In genomic region chr2:225030893-225031292, GRCh38 we compare ENCODE assay signal across 25 cellular contexts. TPM values are rescaled to one million over a fixed set of nuclear protein-coding genes. Genes with fewer than 3 reads are reported as not detected.
DNase-seq lines count a peak whose midpoint lies in the region; ATAC-seq and TF ChIP-seq lines count a peak whose summit lies in the region.
"Had no signal": no experiment of that assay in that cellular context is flagged by ENCODE, and none has a peak within 500 bp of the region (broad histone marks: within the 10 kb centered on the region; RNA-seq: fewer than 3 reads in every experiment).

No MANE protein-coding gene starts in this region.

- TF ChIP-seq CTCF in activated CD8-positive, alpha-beta T cell treated with anti-CD3 and anti-CD28 coated beads for 36 hours (IDR thresholded peaks at IDR 0.05), result no peak
- TF ChIP-seq CTCF in Loucy (conservative IDR thresholded peaks at IDR 0.05; ENCODE audit: low read length) (no peak), dorsolateral prefrontal cortex (IDR thresholded peaks at IDR 0.05 in 54 of 56, conservative IDR thresholded peaks at IDR 0.05 in 2 of 56; ENCODE audit: low read depth in 1 of 56, partially characterized antibody in 56 of 56) (no peak)

- no peak for DNase-seq in activated CD8-positive, alpha-beta T cell treated with anti-CD3 and anti-CD28 coated beads for 36 hours
- no peak for DNase-seq in activated CD8-positive, alpha-beta T cell treated with anti-CD3 and anti-CD28 coated beads, Interleukin-2, amount 10 ng/mL, durations not matched to agents 7 days and 5 days
- no peak for DNase-seq in dorsolateral prefrontal cortex
- DNase-seq in stimulated activated naive CD8-positive, alpha-beta T cell treated with anti-CD3 and anti-CD28 coated beads, Interleukin-15, Interleukin-2, amounts not matched to agents 100 U/mL and 50 U/mL, for 24 hours, result no peak
- no peak for DNase-seq in SIG-M5 treated with dmso at 0.1 percent for 504 hours (lab: John Stamatoyannopoulos, UW; ENCODE audit: unreplicated experiment)
- DNase-seq: activated CD8-positive, alpha-beta memory T cell treated with anti-CD3 and anti-CD28 coated beads for 24 hours; activated T-cell treated with anti-CD3 and anti-CD28 coated beads, Interleukin-2, amount 50 U/mL, for 1 hour; gastrocnemius medialis; H9; left cardiac atrium; mammary epithelial cell; NCI-H1105; NCI-H2029 treated with DMSO at 0.1 percent for 48 hours; NCI-H69; SIG-M5; stimulated activated naive CD4-positive, alpha-beta T cell treated with Interleukin-2 at 50 U/mL for 16 hours; tibial artery had no signal

- H3K4me3 ChIP-seq in Loucy (ENCODE audit: low read length, poor library complexity, severe bottlenecking) (no peak overlapping the region), dorsolateral prefrontal cortex (no peak overlapping the region)
- H3K4me3 ChIP-seq: gastrocnemius medialis, hepatocyte, prostate gland, tibial artery had no signal

- peaks cover 60% of the 10 kb centered on the region for H3K4me1 ChIP-seq in Loucy (ENCODE audit: insufficient read depth, low read length, poor library complexity, severe bottlenecking)
- H3K4me1 ChIP-seq: gastrocnemius medialis, prostate gland had no signal

- intact Hi-C loops in activated CD8-positive, alpha-beta T cell treated with anti-CD3 and anti-CD28 coated beads for 36 hours (cut with micrococcal nuclease), result no loop called here
- intact Hi-C loops in dorsolateral prefrontal cortex (cut with DNase I), result no loop called here

- H3K4me2 ChIP-seq in Loucy (ENCODE audit: low read depth, low read length, poor library complexity, severe bottlenecking), result peak overlapping the region; percentile 50
- H3K4me2 ChIP-seq: hepatocyte had no signal

- no peak overlapping the region for H2AFZ ChIP-seq in Loucy (ENCODE audit: low read length)
- H2AFZ ChIP-seq: hepatocyte had no signal

- no peaks in the 10 kb centered on the region for H3K9me3 ChIP-seq in Loucy (ENCODE audit: insufficient read depth, low read depth, low read length)
- H3K9me3 ChIP-seq: gastrocnemius medialis, neutrophil, prostate gland, tibial artery had no signal

- no peaks in the 10 kb centered on the region for H3K27me3 ChIP-seq in Loucy (ENCODE audit: insufficient read depth, low read length, poor library complexity, severe bottlenecking)
- no peaks in the 10 kb centered on the region for H3K27me3 ChIP-seq in dorsolateral prefrontal cortex
- H3K27me3 ChIP-seq: gastrocnemius medialis, neutrophil, tibial artery had no signal

- peaks cover 7% of the 10 kb centered on the region for H3K9me3 Mint-ChIP-seq in activated CD8-positive, alpha-beta T cell treated with anti-CD3 and anti-CD28 coated beads for 36 hours
- H3K9me3 Mint-ChIP-seq in activated CD8-positive, alpha-beta T cell treated with anti-CD3 and anti-CD28 coated beads, Interleukin-2, amount 10 ng/mL, durations not matched to agents 7 days and 5 days (ENCODE audit: insufficient read depth), result peaks cover 3% of the 10 kb centered on the region
- H3K9me3 Mint-ChIP-seq: brain, H9 had no signal

- peaks cover 55% of the 10 kb centered on the region; the same call in 1 of the 2 replicates for H3K79me2 ChIP-seq in Loucy (ENCODE audit: insufficient read depth, low read length)
- H3K79me2 ChIP-seq: hepatocyte had no signal

- H4K20me1 ChIP-seq in Loucy (ENCODE audit: insufficient read depth, low read length, poor library complexity, severe bottlenecking), result peaks cover 29% of the 10 kb centered on the region

- H3K27ac ChIP-seq in dorsolateral prefrontal cortex, result peak overlapping the region in 46 of 59 donors; percentile 4 to 98 (median 82)
- H3K27ac ChIP-seq: gastrocnemius medialis, hepatocyte, neutrophil, prostate gland, tibial artery had no signal

- peaks cover 67% of the 10 kb centered on the region for H3K36me3 Mint-ChIP-seq in activated CD8-positive, alpha-beta T cell treated with anti-CD3 and anti-CD28 coated beads for 36 hours (ENCODE audit: low read depth)
- peaks cover 70% of the 10 kb centered on the region for H3K36me3 Mint-ChIP-seq in activated CD8-positive, alpha-beta T cell treated with anti-CD3 and anti-CD28 coated beads, Interleukin-2, amount 10 ng/mL, durations not matched to agents 7 days and 5 days (ENCODE audit: low read depth)
- H3K36me3 Mint-ChIP-seq: brain had no signal

- no peak overlapping the region for H3K4me3 Mint-ChIP-seq in activated CD8-positive, alpha-beta T cell treated with anti-CD3 and anti-CD28 coated beads for 36 hours
- no peak overlapping the region for H3K4me3 Mint-ChIP-seq in activated CD8-positive, alpha-beta T cell treated with anti-CD3 and anti-CD28 coated beads, Interleukin-2, amount 10 ng/mL, durations not matched to agents 7 days and 5 days
- H3K4me3 Mint-ChIP-seq: brain, H9 had no signal

- CTCF ChIA-PET in activated CD8-positive, alpha-beta T cell treated with anti-CD3 and anti-CD28 coated beads for 36 hours (lab: Charles Lee), result no interaction called here
- CTCF ChIA-PET in activated CD8-positive, alpha-beta T cell treated with anti-CD3 and anti-CD28 coated beads, Interleukin-2, amount 10 ng/mL, durations not matched to agents 7 days and 5 days (lab: Charles Lee), result no interaction called here

- H3K27ac Mint-ChIP-seq in activated CD8-positive, alpha-beta T cell treated with anti-CD3 and anti-CD28 coated beads for 36 hours, result peak overlapping the region; percentile 88
- no peak overlapping the region for H3K27ac Mint-ChIP-seq in activated CD8-positive, alpha-beta T cell treated with anti-CD3 and anti-CD28 coated beads, Interleukin-2, amount 10 ng/mL, durations not matched to agents 7 days and 5 days
- H3K27ac Mint-ChIP-seq: brain, H9 had no signal

- peaks cover 79% of the 10 kb centered on the region for H3K4me1 Mint-ChIP-seq in activated CD8-positive, alpha-beta T cell treated with anti-CD3 and anti-CD28 coated beads for 36 hours (ENCODE audit: low read depth)
- peaks cover 77% of the 10 kb centered on the region for H3K4me1 Mint-ChIP-seq in activated CD8-positive, alpha-beta T cell treated with anti-CD3 and anti-CD28 coated beads, Interleukin-2, amount 10 ng/mL, durations not matched to agents 7 days and 5 days (ENCODE audit: low read depth)

- no peaks in the 10 kb centered on the region for H3K27me3 Mint-ChIP-seq in activated CD8-positive, alpha-beta T cell treated with anti-CD3 and anti-CD28 coated beads for 36 hours
- no peaks in the 10 kb centered on the region for H3K27me3 Mint-ChIP-seq in activated CD8-positive, alpha-beta T cell treated with anti-CD3 and anti-CD28 coated beads, Interleukin-2, amount 10 ng/mL, durations not matched to agents 7 days and 5 days (ENCODE audit: low read depth)
- H3K27me3 Mint-ChIP-seq: brain had no signal

- ATAC-seq in activated CD8-positive, alpha-beta T cell treated with anti-CD3 and anti-CD28 coated beads for 36 hours, result peak; percentile 2
- ATAC-seq in activated CD8-positive, alpha-beta T cell treated with anti-CD3 and anti-CD28 coated beads, Interleukin-2, amount 10 ng/mL, durations not matched to agents 7 days and 5 days, result no peak
- ATAC-seq in stimulated activated naive CD8-positive, alpha-beta T cell treated with anti-CD3 and anti-CD28 coated beads, Interleukin-15, Interleukin-2, amounts not matched to agents 100 U/mL and 50 U/mL, for 24 hours, result peak; percentile 37
- ATAC-seq in GM18867 (IDR thresholded peaks at IDR 0.05; ENCODE audit: unreplicated experiment), result no peak
- ATAC-seq in activated CD4-positive, CD25-positive, alpha-beta regulatory T cell treated with anti-CD3 and anti-CD28 coated beads, Interleukin-2, amount 50 U/mL, for 24 hours, result no peak
- ATAC-seq: gastrocnemius medialis, left cardiac atrium had no signal

- POLR2A ChIA-PET in activated CD8-positive, alpha-beta T cell treated with anti-CD3 and anti-CD28 coated beads for 36 hours (lab: Charles Lee), result interaction anchor here (7.0 kb wide), 1 partner anchor 10 kb away, joined by 62 read pairs; the partner anchor contains the start of gene DOCK10
- POLR2A ChIA-PET in activated CD8-positive, alpha-beta T cell treated with anti-CD3 and anti-CD28 coated beads, Interleukin-2, amount 10 ng/mL, durations not matched to agents 7 days and 5 days (lab: Charles Lee), result no interaction called here

- H3K9me2 ChIP-seq in Loucy (replicated peaks; ENCODE audit: low read depth, low read length), result no peaks in the 10 kb centered on the region

- H3F3A ChIP-seq in Loucy (ENCODE audit: low read depth), result no peaks in the 10 kb centered on the region; the same call in 1 of the 2 replicates

- no peaks in the 10 kb centered on the region for H3K36me3 ChIP-seq in Loucy (ENCODE audit: insufficient read depth, low read length)
- H3K36me3 ChIP-seq: gastrocnemius medialis, neutrophil, prostate gland, tibial artery had no signal

- H3K9ac ChIP-seq in Loucy (ENCODE audit: low read depth, low read length, poor library complexity, severe bottlenecking), result no peak overlapping the region

RNA-seq across cellular contexts. Expression of gene DOCK10, which starts 11.4 kb away (rescaled TPM):
- total RNA-seq in activated CD8-positive, alpha-beta T cell treated with anti-CD3 and anti-CD28 coated beads for 36 hours, result 100 to 1,000 TPM; 191 to 198 TPM
- total RNA-seq in activated CD8-positive, alpha-beta T cell treated with anti-CD3 and anti-CD28 coated beads, Interleukin-2, amount 10 ng/mL, durations not matched to agents 7 days and 5 days, result 100 to 1,000 TPM; 343 to 344 TPM
- total RNA-seq in dorsolateral prefrontal cortex, result 100 to 1,000 TPM in 48 of 120 experiments, 10 to 100 TPM in 72; 24.3 to 264 (median 89.2) TPM
- total RNA-seq: HT-29 had no signal

Comparison
In these comparisons a context has a peak if more than half of its experiments do, and no peak if none do; other contexts are left out.
1. ATAC-seq: peak in activated CD8-positive, alpha-beta T cell treated with anti-CD3 and anti-CD28 coated beads for 36 hours (single experiment) and stimulated activated naive CD8-positive, alpha-beta T cell treated with anti-CD3 and anti-CD28 coated beads, Interleukin-15, Interleukin-2, amounts not matched to agents 100 U/mL and 50 U/mL, for 24 hours (single experiment); none in activated CD8-positive, alpha-beta T cell treated with anti-CD3 and anti-CD28 coated beads, Interleukin-2, amount 10 ng/mL, durations not matched to agents 7 days and 5 days (single experiment), GM18867 (single experiment) and activated CD4-positive, CD25-positive, alpha-beta regulatory T cell treated with anti-CD3 and anti-CD28 coated beads, Interleukin-2, amount 50 U/mL, for 24 hours (0 of 2).